Comparison of ENCODE assay signal across 8 cellular contexts in the genomic region with DNA sequence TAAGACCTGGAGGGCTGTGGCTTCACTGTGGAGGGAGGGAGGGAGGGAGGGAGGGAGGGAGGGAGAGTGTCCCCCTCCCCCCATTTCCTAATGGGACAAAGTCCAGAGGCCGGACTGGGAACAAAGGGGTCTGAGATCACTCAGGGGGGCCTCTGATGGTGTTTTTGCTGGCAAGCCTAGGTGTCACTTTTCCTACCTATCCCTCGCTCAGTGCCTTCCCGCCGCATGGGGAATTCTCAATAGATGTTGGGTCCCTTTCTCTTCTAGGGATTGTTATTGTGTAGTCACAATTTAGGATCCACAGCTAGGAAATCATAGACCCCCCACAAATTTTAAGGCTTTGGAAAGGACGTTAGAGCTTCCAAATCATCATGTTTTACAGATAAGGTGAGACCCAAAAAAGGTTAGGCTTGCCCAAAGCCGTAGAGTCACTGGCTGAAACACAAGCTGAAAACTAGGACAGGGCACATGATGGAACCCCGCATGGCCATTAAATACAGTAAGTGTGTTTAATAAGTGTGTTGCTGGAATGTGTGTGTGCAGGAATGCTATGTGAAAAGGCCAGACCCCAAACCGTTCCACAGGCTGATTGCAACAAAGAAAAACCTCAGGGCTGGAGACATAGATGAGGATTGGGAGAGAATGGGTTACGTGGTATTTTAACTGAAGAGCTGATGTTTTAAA. TPM values are rescaled to one million over a fixed set of nuclear protein-coding genes. Genes with fewer than 3 reads are reported as not detected.
DNase-seq lines count a peak whose midpoint lies in the region; ATAC-seq and TF ChIP-seq lines count a peak whose summit lies in the region.

No MANE protein-coding gene starts in this region.

- CTCF ChIA-PET in activated CD4-positive, alpha-beta memory T cell treated with anti-CD3 and anti-CD28 coated beads for 36 hours (lab: Charles Lee), result interaction anchor here (0.9 to 3.6 kb wide), 6 partner anchors 9 to 136 kb away, joined by 3 to 17 read pairs (median 8); no protein-coding TSS in a partner anchor

- H3K27ac Mint-ChIP-seq in activated CD4-positive, alpha-beta memory T cell treated with anti-CD3 and anti-CD28 coated beads for 36 hours, result peak overlapping the region; percentile 90

- in situ Hi-C loops in GM23248 (cut with MboI), result no loop called here

- no peaks in the 10 kb centered on the region for H3K27me3 Mint-ChIP-seq in activated CD4-positive, alpha-beta memory T cell treated with anti-CD3 and anti-CD28 coated beads for 36 hours

- H3K4me3 ChIP-seq in GM23248, result peak overlapping the region; percentile 49
- peak overlapping the region in 1 of 2 donors; percentile 28 for H3K4me3 ChIP-seq in gastroesophageal sphincter
- peak overlapping the region; percentile 35 for H3K4me3 ChIP-seq in skeletal muscle satellite cell (ENCODE audit: low read length)

- peak overlapping the region; percentile 99 for H3K27ac ChIP-seq in GM23248
- peak overlapping the region; percentile 91 to 99 (median 97) for H3K27ac ChIP-seq in gastroesophageal sphincter

- H3K4me1 ChIP-seq in GM23248 (ENCODE audit: insufficient read depth), result peaks cover 48% of the 10 kb centered on the region
- H3K4me1 ChIP-seq in gastroesophageal sphincter, result peaks cover 23 to 93% (median 58%) of the 10 kb centered on the region in 3 donors
- H3K4me1 ChIP-seq in skeletal muscle satellite cell (ENCODE audit: control insufficient read depth, insufficient read depth, low read length), result peaks cover 60% of the 10 kb centered on the region

- H3K79me2 ChIP-seq in GM23248 (ENCODE audit: insufficient read depth), result peaks cover 13% of the 10 kb centered on the region; the same call in 1 of the 2 replicates

- peak overlapping the region; percentile 43 for H3K4me3 Mint-ChIP-seq in activated CD4-positive, alpha-beta memory T cell treated with anti-CD3 and anti-CD28 coated beads for 36 hours

- H3F3A ChIP-seq in GM23248 (ENCODE audit: insufficient read depth), result peaks cover 53% of the 10 kb centered on the region

- H3K9me3 ChIP-seq in GM23248 (ENCODE audit: low read depth), result no peaks in the 10 kb centered on the region
- H3K9me3 ChIP-seq in gastroesophageal sphincter, result no peaks in the 10 kb centered on the region
- H3K9me3 ChIP-seq in skeletal muscle satellite cell (replicated peaks; ENCODE audit: low read length), result no peaks in the 10 kb centered on the region

- ATAC-seq in gastroesophageal sphincter (no peak), HG03460 (IDR thresholded peaks at IDR 0.05; ENCODE audit: unreplicated experiment) (no peak), GM19395 (IDR thresholded peaks at IDR 0.05; ENCODE audit: unreplicated experiment) (no peak)

- no peak for TF ChIP-seq POLR2A in gastroesophageal sphincter (IDR thresholded peaks at IDR 0.05)

- 34% methylated on average over 9 of the region's 9 CpGs for WGBS in GM23248 (ENCODE audit: low coverage in 1 of 2, low lambda C conversion rate in 2 of 2, missing lambda C conversion rate in 2 of 2), 2 experiments
- 5 to 30% methylated on average over 6 to 8 of the region's 9 CpGs for WGBS in gastroesophageal sphincter (ENCODE audit: low coverage in 1 of 2), 2 donors

- H3K9ac ChIP-seq in GM23248, result peak overlapping the region; percentile 85
- peak overlapping the region; percentile 85 for H3K9ac ChIP-seq in skeletal muscle satellite cell (ENCODE audit: low read depth, low read length)

- H3K4me1 Mint-ChIP-seq in activated CD4-positive, alpha-beta memory T cell treated with anti-CD3 and anti-CD28 coated beads for 36 hours (ENCODE audit: low read depth), result peaks cover 48% of the 10 kb centered on the region

- peak overlapping the region; percentile 50 for H2AFZ ChIP-seq in GM23248

- no peaks in the 10 kb centered on the region for H3K36me3 ChIP-seq in GM23248 (ENCODE audit: low read depth)
- no peaks in the 10 kb centered on the region for H3K36me3 ChIP-seq in gastroesophageal sphincter
- H3K36me3 ChIP-seq in skeletal muscle satellite cell (ENCODE audit: insufficient read depth, low read length), result no peaks in the 10 kb centered on the region

- no peaks in the 10 kb centered on the region for H4K20me1 ChIP-seq in GM23248 (ENCODE audit: insufficient read depth)

- DNase-seq in GM23248 (no peak), NCI-H1092 (lab: John Stamatoyannopoulos, UW) (no peak)
- DNase-seq in activated CD4-positive, alpha-beta memory T cell treated with anti-CD3 and anti-CD28 coated beads for 36 hours, result no peak
- no peak for DNase-seq in activated effector memory CD4-positive, alpha-beta T cell treated with anti-CD3 and anti-CD28 coated beads, Interleukin-2, amount 50 U/mL, for 16 hours

- POLR2A ChIA-PET in activated CD4-positive, alpha-beta memory T cell treated with anti-CD3 and anti-CD28 coated beads for 36 hours (lab: Charles Lee), result interaction anchor here (0.9 kb wide), 1 partner anchor 136 kb away, joined by 3 read pairs; no protein-coding TSS in a partner anchor

- H3K27me3 ChIP-seq in GM23248 (replicated peaks; ENCODE audit: insufficient read depth), result no peaks in the 10 kb centered on the region
- H3K27me3 ChIP-seq in gastroesophageal sphincter, result no peaks in the 10 kb centered on the region
- H3K27me3 ChIP-seq in skeletal muscle satellite cell (ENCODE audit: control insufficient read depth, insufficient read depth, low read length), result no peaks in the 10 kb centered on the region

- peak overlapping the region; percentile 74 for H3K4me2 ChIP-seq in GM23248 (ENCODE audit: unreplicated experiment)
- H3K4me2 ChIP-seq in skeletal muscle satellite cell (ENCODE audit: low read length), result peak overlapping the region; percentile 74

- peaks cover 2% of the 10 kb centered on the region for H3K36me3 Mint-ChIP-seq in activated CD4-positive, alpha-beta memory T cell treated with anti-CD3 and anti-CD28 coated beads for 36 hours

- intact Hi-C loops in activated CD4-positive, alpha-beta memory T cell treated with anti-CD3 and anti-CD28 coated beads for 36 hours (cut with micrococcal nuclease), result loop anchor here (1.0 kb wide), 1 partner anchor 53 kb away; no protein-coding TSS in a partner anchor

- no peaks in the 10 kb centered on the region for H3K9me2 ChIP-seq in GM23248 (ENCODE audit: insufficient read depth)

- no peak for TF ChIP-seq CTCF in gastroesophageal sphincter (IDR thresholded peaks at IDR 0.05)

- H3K9me3 Mint-ChIP-seq in activated CD4-positive, alpha-beta memory T cell treated with anti-CD3 and anti-CD28 coated beads for 36 hours, result no peaks in the 10 kb centered on the region

- no peak for TF ChIP-seq EP300 in gastroesophageal sphincter (IDR thresholded peaks at IDR 0.05)

RNA-seq across cellular contexts. Expression of a gene that starts 4.8 kb away (rescaled TPM):
- 393 and 473 TPM in 2 replicates for total RNA-seq in GM23248 (2014; rRNA removed; shearing (Covaris generic))
- polyA plus RNA-seq in GM23248 (2016; fragmentation: Nextera tagmentation; extraction: Ambion mirVana), result 10,305 and 10,611 TPM in 2 replicates
- 100 to 1,000 TPM; 915 to 922 TPM for total RNA-seq in activated CD4-positive, alpha-beta memory T cell treated with anti-CD3 and anti-CD28 coated beads for 36 hours
- 1,000 to 10,000 TPM; 1,945 to 2,292 (median 2,070) TPM for total RNA-seq in gastroesophageal sphincter
- total RNA-seq in skeletal muscle satellite cell (2012; rRNA removed), result 1,132 and 1,151 TPM in 2 replicates

RNA-seq across cellular contexts. Expression of a gene that starts 22.1 kb away (rescaled TPM):
- 4.7 and 5.1 TPM in 2 replicates for total RNA-seq in GM23248 (2014; rRNA removed; shearing (Covaris generic))
- polyA plus RNA-seq in GM23248 (2016; fragmentation: Nextera tagmentation; extraction: Ambion mirVana), result 3.1 and 3.9 TPM in 2 replicates
- under 1 TPM; 0.41 to 0.48 TPM for total RNA-seq in activated CD4-positive, alpha-beta memory T cell treated with anti-CD3 and anti-CD28 coated beads for 36 hours
- 1 to 10 TPM; 3.0 to 4.0 (median 3.4) TPM for total RNA-seq in gastroesophageal sphincter
- total RNA-seq in skeletal muscle satellite cell (2012; rRNA removed), result 3.1 and 6.6 TPM in 2 replicates

RNA-seq across cellular contexts. Expression of a gene that starts 54.9 kb away (rescaled TPM):
- 6.6 and 7.5 TPM in 2 replicates for total RNA-seq in GM23248 (2014; rRNA removed; shearing (Covaris generic))
- polyA plus RNA-seq in GM23248 (2016; fragmentation: Nextera tagmentation; extraction: Ambion mirVana), result 2.8 and 3.3 TPM in 2 replicates
- under 1 TPM; 0.10 to 0.21 TPM for total RNA-seq in activated CD4-positive, alpha-beta memory T cell treated with anti-CD3 and anti-CD28 coated beads for 36 hours
- 10 to 100 TPM; 11.5 to 22.1 (median 14.7) TPM for total RNA-seq in gastroesophageal sphincter
- 6.6 and 56.8 TPM in 2 replicates for total RNA-seq in skeletal muscle satellite cell (2012; rRNA removed)
